1 cellular context compared by ENCODE assay signal in the genomic region with DNA sequence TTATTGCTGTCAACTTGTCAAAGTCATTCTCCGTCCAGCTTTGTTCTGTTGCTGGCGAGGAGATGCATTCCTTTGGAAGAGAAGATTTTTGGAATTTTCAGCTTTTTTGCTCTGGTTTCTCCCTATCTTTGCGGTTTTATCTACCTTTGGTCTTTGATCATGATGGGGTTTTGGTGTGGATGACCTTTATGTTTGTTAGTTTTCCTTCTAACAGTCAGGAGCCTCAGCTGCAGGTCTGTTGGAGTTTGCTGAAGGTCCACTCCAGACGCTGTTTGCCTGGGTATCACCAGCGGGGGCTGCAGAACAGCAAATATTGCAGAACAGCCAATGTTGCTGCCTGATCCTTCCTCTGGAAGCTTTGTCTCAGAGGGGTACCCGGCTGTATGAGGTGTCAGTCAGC.
TF ChIP-seq lines count a peak whose summit lies in the region.
"Not testable (repeated sequence)": the region's sequence is repeated elsewhere in the genome, so short reads cannot be mapped to it uniquely, and the experiment has no call there.

No MANE protein-coding gene starts in this region.

TF ChIP-seq in HepG2, 621 proteins besides CTCF, POLR2A, EP300 and RAD21 (continues in another document):
- TF ChIP-seq, protein P1, sequence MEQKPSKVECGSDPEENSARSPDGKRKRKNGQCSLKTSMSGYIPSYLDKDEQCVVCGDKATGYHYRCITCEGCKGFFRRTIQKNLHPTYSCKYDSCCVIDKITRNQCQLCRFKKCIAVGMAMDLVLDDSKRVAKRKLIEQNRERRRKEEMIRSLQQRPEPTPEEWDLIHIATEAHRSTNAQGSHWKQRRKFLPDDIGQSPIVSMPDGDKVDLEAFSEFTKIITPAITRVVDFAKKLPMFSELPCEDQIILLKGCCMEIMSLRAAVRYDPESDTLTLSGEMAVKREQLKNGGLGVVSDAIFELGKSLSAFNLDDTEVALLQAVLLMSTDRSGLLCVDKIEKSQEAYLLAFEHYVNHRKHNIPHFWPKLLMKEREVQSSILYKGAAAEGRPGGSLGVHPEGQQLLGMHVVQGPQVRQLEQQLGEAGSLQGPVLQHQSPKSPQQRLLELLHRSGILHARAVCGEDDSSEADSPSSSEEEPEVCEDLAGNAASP (CRISPR knock-in tag; IDR thresholded peaks at IDR 0.05; ENCODE audit: borderline replicate concordance) = peak; percentile 46; the same call in 1 of the 2 replicates
- TF ChIP-seq PHF21A (CRISPR knock-in tag; IDR thresholded peaks at IDR 0.05) (peak; percentile 27; the same call in 1 of the 2 replicates), ZNF430 (CRISPR knock-in tag; IDR thresholded peaks at IDR 0.05) (0 out of 2 replicates have a peak, but pooled peaks have one; percentile 15), NCOA2 (CRISPR knock-in tag; IDR thresholded peaks at IDR 0.05) (peak; percentile 25; the same call in 1 of the 2 replicates), FOXJ3 (CRISPR knock-in tag; IDR thresholded peaks at IDR 0.05; ENCODE audit: borderline replicate concordance) (peak; percentile 63; the same call in 1 of the 2 replicates), ISL2 (CRISPR knock-in tag; IDR thresholded peaks at IDR 0.05) (peak; percentile 72; the same call in 1 of the 2 replicates), CREB1 (CRISPR knock-in tag; IDR thresholded peaks at IDR 0.05) (0 out of 2 replicates have a peak, but pooled peaks have one; percentile 21), SP4 (CRISPR knock-in tag; IDR thresholded peaks at IDR 0.05) (peak; percentile 54; the same call in 1 of the 2 replicates), ZSCAN29 (CRISPR knock-in tag; conservative IDR thresholded peaks at IDR 0.05) (0 out of 2 replicates have a peak, but pooled peaks have one; percentile 20), PPARG (CRISPR knock-in tag; conservative IDR thresholded peaks at IDR 0.05) (peak; percentile 84), ZNF441 (CRISPR knock-in tag; IDR thresholded peaks at IDR 0.05; ENCODE audit: borderline replicate concordance) (peak; percentile 26; the same call in 1 of the 2 replicates), NR2F6 (CRISPR knock-in tag; IDR thresholded peaks at IDR 0.05) (peak; percentile 43; the same call in 1 of the 2 replicates), SOX13 (CRISPR knock-in tag; conservative IDR thresholded peaks at IDR 0.05 in 1 of 2, IDR thresholded peaks at IDR 0.05 in 1 of 2) (peak in 1 of 2 experiments; percentile 26; a peak in 1 of 4 replicates), NR2C2 (CRISPR knock-in tag; IDR thresholded peaks at IDR 0.05; ENCODE audit: borderline replicate concordance) (0 out of 2 replicates have a peak, but pooled peaks have one; percentile 6), CREM (IDR thresholded peaks at IDR 0.05) (peak; percentile 21; the same call in 1 of the 2 replicates), HOXA3 (CRISPR knock-in tag; IDR thresholded peaks at IDR 0.05) (peak; percentile 18; the same call in 1 of the 2 replicates), SOX6 (CRISPR knock-in tag; IDR thresholded peaks at IDR 0.05) (peak; percentile 25; the same call in 1 of the 2 replicates), HNF4A (CRISPR knock-in tag; IDR thresholded peaks at IDR 0.05) (peak; percentile 58; the same call in 1 of the 2 replicates), KMT2A (CRISPR knock-in tag; IDR thresholded peaks at IDR 0.05) (peak; percentile 57), SALL1 (CRISPR knock-in tag; IDR thresholded peaks at IDR 0.05) (peak; percentile 64), ZNF292 (CRISPR knock-in tag; IDR thresholded peaks at IDR 0.05; ENCODE audit: borderline replicate concordance, low read depth) (peak; percentile 90; the same call in 1 of the 2 replicates)
- TF ChIP-seq, protein P2, sequence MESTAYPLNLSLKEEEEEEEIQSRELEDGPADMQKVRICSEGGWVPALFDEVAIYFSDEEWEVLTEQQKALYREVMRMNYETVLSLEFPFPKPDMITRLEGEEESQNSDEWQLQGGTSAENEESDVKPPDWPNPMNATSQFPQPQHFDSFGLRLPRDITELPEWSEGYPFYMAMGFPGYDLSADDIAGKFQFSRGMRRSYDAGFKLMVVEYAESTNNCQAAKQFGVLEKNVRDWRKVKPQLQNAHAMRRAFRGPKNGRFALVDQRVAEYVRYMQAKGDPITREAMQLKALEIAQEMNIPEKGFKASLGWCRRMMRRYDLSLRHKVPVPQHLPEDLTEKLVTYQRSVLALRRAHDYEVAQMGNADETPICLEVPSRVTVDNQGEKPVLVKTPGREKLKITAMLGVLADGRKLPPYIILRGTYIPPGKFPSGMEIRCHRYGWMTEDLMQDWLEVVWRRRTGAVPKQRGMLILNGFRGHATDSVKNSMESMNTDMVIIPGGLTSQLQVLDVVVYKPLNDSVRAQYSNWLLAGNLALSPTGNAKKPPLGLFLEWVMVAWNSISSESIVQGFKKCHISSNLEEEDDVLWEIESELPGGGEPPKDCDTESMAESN (CRISPR knock-in tag; conservative IDR thresholded peaks at IDR 0.05) = 0 out of 2 replicates have a peak, but pooled peaks have one; percentile 30
- not testable (repeated sequence) for TF ChIP-seq CREB1 (IDR thresholded peaks at IDR 0.05); NR2F6 (IDR thresholded peaks at IDR 0.05); SOX13 (IDR thresholded peaks at IDR 0.05); CREM (CRISPR knock-in tag; IDR thresholded peaks at IDR 0.05); SOX6 (IDR thresholded peaks at IDR 0.05)
- TF ChIP-seq, protein P3, sequence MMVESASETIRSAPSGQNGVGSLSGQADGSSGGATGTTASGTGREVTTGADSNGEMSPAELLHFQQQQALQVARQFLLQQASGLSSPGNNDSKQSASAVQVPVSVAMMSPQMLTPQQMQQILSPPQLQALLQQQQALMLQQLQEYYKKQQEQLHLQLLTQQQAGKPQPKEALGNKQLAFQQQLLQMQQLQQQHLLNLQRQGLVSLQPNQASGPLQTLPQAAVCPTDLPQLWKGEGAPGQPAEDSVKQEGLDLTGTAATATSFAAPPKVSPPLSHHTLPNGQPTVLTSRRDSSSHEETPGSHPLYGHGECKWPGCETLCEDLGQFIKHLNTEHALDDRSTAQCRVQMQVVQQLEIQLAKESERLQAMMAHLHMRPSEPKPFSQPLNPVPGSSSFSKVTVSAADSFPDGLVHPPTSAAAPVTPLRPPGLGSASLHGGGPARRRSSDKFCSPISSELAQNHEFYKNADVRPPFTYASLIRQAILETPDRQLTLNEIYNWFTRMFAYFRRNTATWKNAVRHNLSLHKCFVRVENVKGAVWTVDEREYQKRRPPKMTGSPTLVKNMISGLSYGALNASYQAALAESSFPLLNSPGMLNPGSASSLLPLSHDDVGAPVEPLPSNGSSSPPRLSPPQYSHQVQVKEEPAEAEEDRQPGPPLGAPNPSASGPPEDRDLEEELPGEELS (CRISPR knock-in tag; IDR thresholded peaks at IDR 0.05) = 0 out of 2 replicates have a peak, but pooled peaks have one; percentile 60
- TF ChIP-seq, protein P4, sequence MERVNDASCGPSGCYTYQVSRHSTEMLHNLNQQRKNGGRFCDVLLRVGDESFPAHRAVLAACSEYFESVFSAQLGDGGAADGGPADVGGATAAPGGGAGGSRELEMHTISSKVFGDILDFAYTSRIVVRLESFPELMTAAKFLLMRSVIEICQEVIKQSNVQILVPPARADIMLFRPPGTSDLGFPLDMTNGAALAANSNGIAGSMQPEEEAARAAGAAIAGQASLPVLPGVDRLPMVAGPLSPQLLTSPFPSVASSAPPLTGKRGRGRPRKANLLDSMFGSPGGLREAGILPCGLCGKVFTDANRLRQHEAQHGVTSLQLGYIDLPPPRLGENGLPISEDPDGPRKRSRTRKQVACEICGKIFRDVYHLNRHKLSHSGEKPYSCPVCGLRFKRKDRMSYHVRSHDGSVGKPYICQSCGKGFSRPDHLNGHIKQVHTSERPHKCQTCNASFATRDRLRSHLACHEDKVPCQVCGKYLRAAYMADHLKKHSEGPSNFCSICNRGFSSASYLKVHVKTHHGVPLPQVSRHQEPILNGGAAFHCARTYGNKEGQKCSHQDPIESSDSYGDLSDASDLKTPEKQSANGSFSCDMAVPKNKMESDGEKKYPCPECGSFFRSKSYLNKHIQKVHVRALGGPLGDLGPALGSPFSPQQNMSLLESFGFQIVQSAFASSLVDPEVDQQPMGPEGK (CRISPR knock-in tag; IDR thresholded peaks at IDR 0.05) = peak; percentile 85
- TF ChIP-seq, protein P5, sequence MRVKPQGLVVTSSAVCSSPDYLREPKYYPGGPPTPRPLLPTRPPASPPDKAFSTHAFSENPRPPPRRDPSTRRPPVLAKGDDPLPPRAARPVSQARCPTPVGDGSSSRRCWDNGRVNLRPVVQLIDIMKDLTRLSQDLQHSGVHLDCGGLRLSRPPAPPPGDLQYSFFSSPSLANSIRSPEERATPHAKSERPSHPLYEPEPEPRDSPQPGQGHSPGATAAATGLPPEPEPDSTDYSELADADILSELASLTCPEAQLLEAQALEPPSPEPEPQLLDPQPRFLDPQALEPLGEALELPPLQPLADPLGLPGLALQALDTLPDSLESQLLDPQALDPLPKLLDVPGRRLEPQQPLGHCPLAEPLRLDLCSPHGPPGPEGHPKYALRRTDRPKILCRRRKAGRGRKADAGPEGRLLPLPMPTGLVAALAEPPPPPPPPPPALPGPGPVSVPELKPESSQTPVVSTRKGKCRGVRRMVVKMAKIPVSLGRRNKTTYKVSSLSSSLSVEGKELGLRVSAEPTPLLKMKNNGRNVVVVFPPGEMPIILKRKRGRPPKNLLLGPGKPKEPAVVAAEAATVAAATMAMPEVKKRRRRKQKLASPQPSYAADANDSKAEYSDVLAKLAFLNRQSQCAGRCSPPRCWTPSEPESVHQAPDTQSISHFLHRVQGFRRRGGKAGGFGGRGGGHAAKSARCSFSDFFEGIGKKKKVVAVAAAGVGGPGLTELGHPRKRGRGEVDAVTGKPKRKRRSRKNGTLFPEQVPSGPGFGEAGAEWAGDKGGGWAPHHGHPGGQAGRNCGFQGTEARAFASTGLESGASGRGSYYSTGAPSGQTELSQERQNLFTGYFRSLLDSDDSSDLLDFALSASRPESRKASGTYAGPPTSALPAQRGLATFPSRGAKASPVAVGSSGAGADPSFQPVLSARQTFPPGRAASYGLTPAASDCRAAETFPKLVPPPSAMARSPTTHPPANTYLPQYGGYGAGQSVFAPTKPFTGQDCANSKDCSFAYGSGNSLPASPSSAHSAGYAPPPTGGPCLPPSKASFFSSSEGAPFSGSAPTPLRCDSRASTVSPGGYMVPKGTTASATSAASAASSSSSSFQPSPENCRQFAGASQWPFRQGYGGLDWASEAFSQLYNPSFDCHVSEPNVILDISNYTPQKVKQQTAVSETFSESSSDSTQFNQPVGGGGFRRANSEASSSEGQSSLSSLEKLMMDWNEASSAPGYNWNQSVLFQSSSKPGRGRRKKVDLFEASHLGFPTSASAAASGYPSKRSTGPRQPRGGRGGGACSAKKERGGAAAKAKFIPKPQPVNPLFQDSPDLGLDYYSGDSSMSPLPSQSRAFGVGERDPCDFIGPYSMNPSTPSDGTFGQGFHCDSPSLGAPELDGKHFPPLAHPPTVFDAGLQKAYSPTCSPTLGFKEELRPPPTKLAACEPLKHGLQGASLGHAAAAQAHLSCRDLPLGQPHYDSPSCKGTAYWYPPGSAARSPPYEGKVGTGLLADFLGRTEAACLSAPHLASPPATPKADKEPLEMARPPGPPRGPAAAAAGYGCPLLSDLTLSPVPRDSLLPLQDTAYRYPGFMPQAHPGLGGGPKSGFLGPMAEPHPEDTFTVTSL (CRISPR knock-in tag; IDR thresholded peaks at IDR 0.05; ENCODE audit: borderline replicate concordance) = peak; percentile 25; the same call in 1 of the 2 replicates
- TF ChIP-seq, protein P6, sequence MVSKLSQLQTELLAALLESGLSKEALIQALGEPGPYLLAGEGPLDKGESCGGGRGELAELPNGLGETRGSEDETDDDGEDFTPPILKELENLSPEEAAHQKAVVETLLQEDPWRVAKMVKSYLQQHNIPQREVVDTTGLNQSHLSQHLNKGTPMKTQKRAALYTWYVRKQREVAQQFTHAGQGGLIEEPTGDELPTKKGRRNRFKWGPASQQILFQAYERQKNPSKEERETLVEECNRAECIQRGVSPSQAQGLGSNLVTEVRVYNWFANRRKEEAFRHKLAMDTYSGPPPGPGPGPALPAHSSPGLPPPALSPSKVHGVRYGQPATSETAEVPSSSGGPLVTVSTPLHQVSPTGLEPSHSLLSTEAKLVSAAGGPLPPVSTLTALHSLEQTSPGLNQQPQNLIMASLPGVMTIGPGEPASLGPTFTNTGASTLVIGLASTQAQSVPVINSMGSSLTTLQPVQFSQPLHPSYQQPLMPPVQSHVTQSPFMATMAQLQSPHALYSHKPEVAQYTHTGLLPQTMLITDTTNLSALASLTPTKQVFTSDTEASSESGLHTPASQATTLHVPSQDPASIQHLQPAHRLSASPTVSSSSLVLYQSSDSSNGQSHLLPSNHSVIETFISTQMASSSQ (IDR thresholded peaks at IDR 0.05; ENCODE audit: low read depth) = 0 out of 2 replicates have a peak, but pooled peaks have one; percentile 13
- TF ChIP-seq, protein P6 (CRISPR knock-in tag; IDR thresholded peaks at IDR 0.05; ENCODE audit: borderline replicate concordance) = not testable (repeated sequence)
- TF ChIP-seq, protein P7, sequence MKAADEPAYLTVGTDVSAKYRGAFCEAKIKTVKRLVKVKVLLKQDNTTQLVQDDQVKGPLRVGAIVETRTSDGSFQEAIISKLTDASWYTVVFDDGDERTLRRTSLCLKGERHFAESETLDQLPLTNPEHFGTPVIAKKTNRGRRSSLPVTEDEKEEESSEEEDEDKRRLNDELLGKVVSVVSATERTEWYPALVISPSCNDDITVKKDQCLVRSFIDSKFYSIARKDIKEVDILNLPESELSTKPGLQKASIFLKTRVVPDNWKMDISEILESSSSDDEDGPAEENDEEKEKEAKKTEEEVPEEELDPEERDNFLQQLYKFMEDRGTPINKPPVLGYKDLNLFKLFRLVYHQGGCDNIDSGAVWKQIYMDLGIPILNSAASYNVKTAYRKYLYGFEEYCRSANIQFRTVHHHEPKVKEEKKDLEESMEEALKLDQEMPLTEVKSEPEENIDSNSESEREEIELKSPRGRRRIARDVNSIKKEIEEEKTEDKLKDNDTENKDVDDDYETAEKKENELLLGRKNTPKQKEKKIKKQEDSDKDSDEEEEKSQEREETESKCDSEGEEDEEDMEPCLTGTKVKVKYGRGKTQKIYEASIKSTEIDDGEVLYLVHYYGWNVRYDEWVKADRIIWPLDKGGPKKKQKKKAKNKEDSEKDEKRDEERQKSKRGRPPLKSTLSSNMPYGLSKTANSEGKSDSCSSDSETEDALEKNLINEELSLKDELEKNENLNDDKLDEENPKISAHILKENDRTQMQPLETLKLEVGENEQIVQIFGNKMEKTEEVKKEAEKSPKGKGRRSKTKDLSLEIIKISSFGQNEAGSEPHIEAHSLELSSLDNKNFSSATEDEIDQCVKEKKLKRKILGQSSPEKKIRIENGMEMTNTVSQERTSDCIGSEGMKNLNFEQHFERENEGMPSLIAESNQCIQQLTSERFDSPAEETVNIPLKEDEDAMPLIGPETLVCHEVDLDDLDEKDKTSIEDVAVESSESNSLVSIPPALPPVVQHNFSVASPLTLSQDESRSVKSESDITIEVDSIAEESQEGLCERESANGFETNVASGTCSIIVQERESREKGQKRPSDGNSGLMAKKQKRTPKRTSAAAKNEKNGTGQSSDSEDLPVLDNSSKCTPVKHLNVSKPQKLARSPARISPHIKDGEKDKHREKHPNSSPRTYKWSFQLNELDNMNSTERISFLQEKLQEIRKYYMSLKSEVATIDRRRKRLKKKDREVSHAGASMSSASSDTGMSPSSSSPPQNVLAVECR (CRISPR knock-in tag; IDR thresholded peaks at IDR 0.05; ENCODE audit: borderline replicate concordance) = peak; percentile 42; the same call in 1 of the 2 replicates
